In the genomic region with DNA sequence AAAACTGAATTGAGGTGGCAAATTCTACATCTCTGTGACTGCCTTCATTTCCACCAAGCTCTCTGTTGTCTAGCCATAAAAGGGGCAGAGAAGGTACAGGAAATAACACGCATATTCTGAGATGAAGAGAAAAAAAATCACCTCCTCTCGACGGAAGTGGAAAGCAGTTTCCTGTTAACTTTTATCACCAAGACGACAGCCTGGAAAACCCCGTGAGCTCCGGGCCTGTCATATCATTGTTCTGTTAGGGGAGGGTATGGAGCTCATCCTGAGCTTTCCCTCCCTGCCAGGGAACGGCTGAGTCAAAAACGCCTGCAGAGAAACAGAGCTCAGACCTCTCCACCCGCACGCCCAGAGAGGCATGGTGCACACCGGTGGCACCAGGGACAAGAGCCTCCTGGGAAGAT, we compare ENCODE assay signal across 8 cellular contexts.
A peak's percentile ranks its signal among the peaks of the same experiment; 100 is the strongest.
DNase-seq lines count a peak whose midpoint lies in the region; ATAC-seq and TF ChIP-seq lines count a peak whose summit lies in the region.

No MANE protein-coding gene starts in this region.

- no peak for TF ChIP-seq CTCF in MM.1S (IDR thresholded peaks at IDR 0.05; ENCODE audit: low read length)

- H3K4me2 ChIP-seq in MM.1S (ENCODE audit: low read depth, low read length) = peak overlapping the region; percentile 90

- no peaks in the 10 kb centered on the region for H3K9me2 ChIP-seq in MM.1S (replicated peaks; ENCODE audit: insufficient read depth, low read length)

- H4K20me1 ChIP-seq in MM.1S (ENCODE audit: insufficient read depth, low read length) = no peaks in the 10 kb centered on the region

- no peaks in the 10 kb centered on the region for H3K36me3 Mint-ChIP-seq in CD4-positive, CD25-positive, alpha-beta regulatory T cell
- H3K36me3 Mint-ChIP-seq in activated T-helper 17 cell treated with anti-CD3 and anti-CD28 coated beads, Interleukin-2, amount 50 U/mL, for 72 hours (ENCODE audit: low read depth) = no peaks in the 10 kb centered on the region

- no peaks in the 10 kb centered on the region for H3K36me3 ChIP-seq in CD4-positive, CD25-positive, alpha-beta regulatory T cell (ENCODE audit: control insufficient read depth, insufficient read depth, low read length)
- H3K36me3 ChIP-seq in MM.1S (replicated peaks; ENCODE audit: insufficient read depth, low read length) = no peaks in the 10 kb centered on the region

- peaks cover 36% of the 10 kb centered on the region for H3K4me1 ChIP-seq in CD4-positive, CD25-positive, alpha-beta regulatory T cell (ENCODE audit: control insufficient read depth, insufficient read depth, low read length, poor library complexity, severe bottlenecking)
- H3K4me1 ChIP-seq in MM.1S (ENCODE audit: low read length) = peaks cover 15% of the 10 kb centered on the region; the same call in 1 of the 2 replicates

- no peaks in the 10 kb centered on the region for H3K27me3 ChIP-seq in CD4-positive, CD25-positive, alpha-beta regulatory T cell (ENCODE audit: control insufficient read depth, insufficient read depth, low read length)
- H3K27me3 ChIP-seq in MM.1S (replicated peaks; ENCODE audit: insufficient read depth, low read length) = no peaks in the 10 kb centered on the region

- peaks cover 13% of the 10 kb centered on the region; the same call in 1 of the 2 replicates for H3F3A ChIP-seq in MM.1S (ENCODE audit: insufficient read depth, low read length)

- peaks cover 12 to 22% (median 19%) of the 10 kb centered on the region in 4 donors for H3K4me1 Mint-ChIP-seq in CD4-positive, CD25-positive, alpha-beta regulatory T cell
- peaks cover 15% of the 10 kb centered on the region for H3K4me1 Mint-ChIP-seq in activated T-helper 17 cell treated with anti-CD3 and anti-CD28 coated beads, Interleukin-2, amount 50 U/mL, for 72 hours

- peak; percentile 92 to 93 for ATAC-seq in CD4-positive, CD25-positive, alpha-beta regulatory T cell (ENCODE audit: low read depth in 2 of 2)
- ATAC-seq in GM21381 (IDR thresholded peaks at IDR 0.05; ENCODE audit: unreplicated experiment) = peak; percentile 65
- peak; percentile 96 for ATAC-seq in activated T-helper 17 cell treated with anti-CD3 and anti-CD28 coated beads, Interleukin-2, amount 50 U/mL, for 72 hours (replicated peaks)
- ATAC-seq in left lobe of liver = peak; percentile 29

- H3K4me3 ChIP-seq in CD4-positive, CD25-positive, alpha-beta regulatory T cell (ENCODE audit: low read depth, low read length) = peak overlapping the region; percentile 48
- peak overlapping the region; percentile 19; the same call in 1 of the 2 replicates for H3K4me3 ChIP-seq in MM.1S (ENCODE audit: low read length)

- H2AFZ ChIP-seq in MM.1S (ENCODE audit: low read length) = peak overlapping the region; percentile 38

- H3K27me3 Mint-ChIP-seq in CD4-positive, CD25-positive, alpha-beta regulatory T cell = no peaks in the 10 kb centered on the region
- no peaks in the 10 kb centered on the region for H3K27me3 Mint-ChIP-seq in activated T-helper 17 cell treated with anti-CD3 and anti-CD28 coated beads, Interleukin-2, amount 50 U/mL, for 72 hours

- no peaks in the 10 kb centered on the region for H3K9me3 ChIP-seq in CD4-positive, CD25-positive, alpha-beta regulatory T cell (ENCODE audit: control insufficient read depth in 2 of 2, low read length in 2 of 2)
- no peaks in the 10 kb centered on the region for H3K9me3 ChIP-seq in MM.1S (replicated peaks; ENCODE audit: insufficient read depth, low read length)

- H3K9me3 Mint-ChIP-seq in CD4-positive, CD25-positive, alpha-beta regulatory T cell = no peaks in the 10 kb centered on the region
- H3K9me3 Mint-ChIP-seq in activated T-helper 17 cell treated with anti-CD3 and anti-CD28 coated beads, Interleukin-2, amount 50 U/mL, for 72 hours = no peaks in the 10 kb centered on the region

- H3K27ac ChIP-seq in CD4-positive, CD25-positive, alpha-beta regulatory T cell (ENCODE audit: insufficient read depth, low read length, poor library complexity, severe bottlenecking) = peak overlapping the region; percentile 97
- H3K27ac ChIP-seq in MM.1S (ENCODE audit: low read length) = peak overlapping the region; percentile 82

- H3K27ac Mint-ChIP-seq in CD4-positive, CD25-positive, alpha-beta regulatory T cell = peak overlapping the region in 1 of 3 donors; percentile 98
- no peak overlapping the region for H3K27ac Mint-ChIP-seq in activated T-helper 17 cell treated with anti-CD3 and anti-CD28 coated beads, Interleukin-2, amount 50 U/mL, for 72 hours

- peak overlapping the region; percentile 65 for H3K9ac ChIP-seq in MM.1S (ENCODE audit: low read length)

- H3K4me3 Mint-ChIP-seq in CD4-positive, CD25-positive, alpha-beta regulatory T cell = peak overlapping the region; percentile 60 to 85 (median 83)
- no peak overlapping the region for H3K4me3 Mint-ChIP-seq in activated T-helper 17 cell treated with anti-CD3 and anti-CD28 coated beads, Interleukin-2, amount 50 U/mL, for 72 hours

- peak; percentile 74 to 89 (median 87) for DNase-seq in CD4-positive, CD25-positive, alpha-beta regulatory T cell
- DNase-seq in MM.1S (peak; percentile 85), left lobe of liver (ENCODE audit: low spot score) (no peak), cortex of kidney (lab: John Stamatoyannopoulos, UW) (no peak), NCI-H2196 (lab: John Stamatoyannopoulos, UW; ENCODE audit: unreplicated experiment) (no peak)
- peak; percentile 32 to 52 for DNase-seq in stimulated activated CD8-positive, alpha-beta memory T cell treated with anti-CD3 and anti-CD28 coated beads, Interleukin-4, amount 100 ng/mL, for 1 hour (ENCODE audit: low read depth in 2 of 2, low spot score in 1 of 2)

- H3K79me2 ChIP-seq in MM.1S (ENCODE audit: low read length) = no peaks in the 10 kb centered on the region

Comparison
In these comparisons a context has a peak if more than half of its experiments do, and no peak if none do; other contexts are left out.
1. ATAC-seq: peak in every context shown above with its lines; median percentile 96 in activated T-helper 17 cell treated with anti-CD3 and anti-CD28 coated beads, Interleukin-2, amount 50 U/mL, for 72 hours; 92 in CD4-positive, CD25-positive, alpha-beta regulatory T cell; 65 in GM21381; 29 in left lobe of liver.
2. DNase-seq: peak in CD4-positive, CD25-positive, alpha-beta regulatory T cell (3 of 3), MM.1S (single experiment) and stimulated activated CD8-positive, alpha-beta memory T cell treated with anti-CD3 and anti-CD28 coated beads, Interleukin-4, amount 100 ng/mL, for 1 hour (2 of 2); none in left lobe of liver (single experiment), cortex of kidney (single experiment) and NCI-H2196 (single experiment).